1 cellular context compared by ENCODE assay signal in genomic region chr1:43933386-43934278, GRCh38.
A peak's percentile ranks its signal among the peaks of the same experiment; 100 is the strongest.
TF ChIP-seq lines count a peak whose summit lies in the region.

A gene with protein sequence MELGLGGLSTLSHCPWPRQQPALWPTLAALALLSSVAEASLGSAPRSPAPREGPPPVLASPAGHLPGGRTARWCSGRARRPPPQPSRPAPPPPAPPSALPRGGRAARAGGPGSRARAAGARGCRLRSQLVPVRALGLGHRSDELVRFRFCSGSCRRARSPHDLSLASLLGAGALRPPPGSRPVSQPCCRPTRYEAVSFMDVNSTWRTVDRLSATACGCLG (plus strand): TSS chr1:43933801. CDS start chr1:43935657, 1,856 bp downstream.

TF ChIP-seq in H1, 55 proteins besides CTCF, POLR2A, EP300 and RAD21 (continued from another document):
- TF ChIP-seq HDAC6 (IDR thresholded peaks at IDR 0.05; ENCODE audit: low read depth, low read length): no peak
- TF ChIP-seq CEBPB (IDR thresholded peaks at IDR 0.05; ENCODE audit: low read depth, low read length): no peak
- TF ChIP-seq NRF1 (IDR thresholded peaks at IDR 0.05; ENCODE audit: low read depth, low read length): no peak
- TF ChIP-seq MAX (IDR thresholded peaks at IDR 0.05): no peak
- no peak for TF ChIP-seq KDM5A (IDR thresholded peaks at IDR 0.05; ENCODE audit: low read length)
- no peak for TF ChIP-seq ATF2 (IDR thresholded peaks at IDR 0.05; ENCODE audit: low read length)
- no peak for TF ChIP-seq JUND (IDR thresholded peaks at IDR 0.05; ENCODE audit: low read length)
- no peak for TF ChIP-seq BRCA1 (IDR thresholded peaks at IDR 0.05; ENCODE audit: low read depth, low read length)
- no peak for TF ChIP-seq POU5F1 (IDR thresholded peaks at IDR 0.05; ENCODE audit: low read depth, low read length)
- TF ChIP-seq SIN3A (conservative IDR thresholded peaks at IDR 0.05 in 1 of 2, IDR thresholded peaks at IDR 0.05 in 1 of 2; ENCODE audit: low read depth in 1 of 2, low read length in 2 of 2): 0 out of 4 replicates have a peak, but pooled peaks of 1 of the 2 experiments have one; percentile 62
- no peak for TF ChIP-seq SIRT6 (IDR thresholded peaks at IDR 0.05; ENCODE audit: low read length)
- TF ChIP-seq USF2 (IDR thresholded peaks at IDR 0.05; ENCODE audit: low read length): no peak
- TF ChIP-seq PHF8 (conservative IDR thresholded peaks at IDR 0.05; ENCODE audit: low read depth, low read length): peak; percentile 52; the same call in 1 of the 2 replicates
- no peak for TF ChIP-seq CHD1 (IDR thresholded peaks at IDR 0.05; ENCODE audit: low read depth, low read length)
- TF ChIP-seq EZH2 (IDR thresholded peaks at IDR 0.05; ENCODE audit: low read depth, low read length, severe bottlenecking): no peak
- TF ChIP-seq CHD2 (IDR thresholded peaks at IDR 0.05; ENCODE audit: low read length): no peak
- no peak for TF ChIP-seq FOSL1 (IDR thresholded peaks at IDR 0.05; ENCODE audit: insufficient read depth, low read depth, low read length)
- peak; percentile 24 for TF ChIP-seq TAF7 (optimal IDR thresholded peaks at IDR 0.05; ENCODE audit: borderline replicate concordance, low read depth, low read length)
- no peak for TF ChIP-seq SIX5 (IDR thresholded peaks at IDR 0.05; ENCODE audit: low read depth, low read length)
- TF ChIP-seq, protein P1, sequence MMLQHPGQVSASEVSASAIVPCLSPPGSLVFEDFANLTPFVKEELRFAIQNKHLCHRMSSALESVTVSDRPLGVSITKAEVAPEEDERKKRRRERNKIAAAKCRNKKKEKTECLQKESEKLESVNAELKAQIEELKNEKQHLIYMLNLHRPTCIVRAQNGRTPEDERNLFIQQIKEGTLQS (IDR thresholded peaks at IDR 0.05; ENCODE audit: insufficient read depth, low read depth, low read length): no peak
- no peak for TF ChIP-seq YY1 (IDR thresholded peaks at IDR 0.05; ENCODE audit: low read depth, low read length)
- TF ChIP-seq EGR1 (IDR thresholded peaks at IDR 0.05; ENCODE audit: borderline replicate concordance, low read depth, low read length): no peak
- no peak for TF ChIP-seq CBX8 (IDR thresholded peaks at IDR 0.05; ENCODE audit: borderline replicate concordance, low read depth, low read length)
- TF ChIP-seq TAF1 (IDR thresholded peaks at IDR 0.05; ENCODE audit: low read depth, low read length): peak; percentile 36; the same call in 1 of the 2 replicates
- no peak for TF ChIP-seq JUN (IDR thresholded peaks at IDR 0.05; ENCODE audit: low read depth, low read length)
- TF ChIP-seq BCL11A (IDR thresholded peaks at IDR 0.05; ENCODE audit: low read depth in 2 of 2, low read length in 2 of 2): no peak
- TF ChIP-seq KDM4A (IDR thresholded peaks at IDR 0.05; ENCODE audit: low read depth, low read length, severe bottlenecking): peak; percentile 58
- TF ChIP-seq NANOG (IDR thresholded peaks at IDR 0.05; ENCODE audit: insufficient read depth, low read depth, low read length, poor library complexity, severe bottlenecking): no peak
- TF ChIP-seq SP4 (IDR thresholded peaks at IDR 0.05; ENCODE audit: low read length): no peak
- no peak for TF ChIP-seq POLR2AphosphoS5 (IDR thresholded peaks at IDR 0.05; ENCODE audit: low read depth, low read length)
- TF ChIP-seq, protein P2, sequence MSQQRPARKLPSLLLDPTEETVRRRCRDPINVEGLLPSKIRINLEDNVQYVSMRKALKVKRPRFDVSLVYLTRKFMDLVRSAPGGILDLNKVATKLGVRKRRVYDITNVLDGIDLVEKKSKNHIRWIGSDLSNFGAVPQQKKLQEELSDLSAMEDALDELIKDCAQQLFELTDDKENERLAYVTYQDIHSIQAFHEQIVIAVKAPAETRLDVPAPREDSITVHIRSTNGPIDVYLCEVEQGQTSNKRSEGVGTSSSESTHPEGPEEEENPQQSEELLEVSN (IDR thresholded peaks at IDR 0.05): no peak
- no peak for TF ChIP-seq GTF2F1 (IDR thresholded peaks at IDR 0.05; ENCODE audit: borderline replicate concordance, low read depth, low read length)
- TF ChIP-seq TCF12 (IDR thresholded peaks at IDR 0.05; ENCODE audit: low read depth, low read length): no peak
- peak; percentile 47 for TF ChIP-seq CTBP2 (IDR thresholded peaks at IDR 0.05; ENCODE audit: borderline replicate concordance, insufficient read depth, insufficient read length, low read length)
- TF ChIP-seq, protein P3, sequence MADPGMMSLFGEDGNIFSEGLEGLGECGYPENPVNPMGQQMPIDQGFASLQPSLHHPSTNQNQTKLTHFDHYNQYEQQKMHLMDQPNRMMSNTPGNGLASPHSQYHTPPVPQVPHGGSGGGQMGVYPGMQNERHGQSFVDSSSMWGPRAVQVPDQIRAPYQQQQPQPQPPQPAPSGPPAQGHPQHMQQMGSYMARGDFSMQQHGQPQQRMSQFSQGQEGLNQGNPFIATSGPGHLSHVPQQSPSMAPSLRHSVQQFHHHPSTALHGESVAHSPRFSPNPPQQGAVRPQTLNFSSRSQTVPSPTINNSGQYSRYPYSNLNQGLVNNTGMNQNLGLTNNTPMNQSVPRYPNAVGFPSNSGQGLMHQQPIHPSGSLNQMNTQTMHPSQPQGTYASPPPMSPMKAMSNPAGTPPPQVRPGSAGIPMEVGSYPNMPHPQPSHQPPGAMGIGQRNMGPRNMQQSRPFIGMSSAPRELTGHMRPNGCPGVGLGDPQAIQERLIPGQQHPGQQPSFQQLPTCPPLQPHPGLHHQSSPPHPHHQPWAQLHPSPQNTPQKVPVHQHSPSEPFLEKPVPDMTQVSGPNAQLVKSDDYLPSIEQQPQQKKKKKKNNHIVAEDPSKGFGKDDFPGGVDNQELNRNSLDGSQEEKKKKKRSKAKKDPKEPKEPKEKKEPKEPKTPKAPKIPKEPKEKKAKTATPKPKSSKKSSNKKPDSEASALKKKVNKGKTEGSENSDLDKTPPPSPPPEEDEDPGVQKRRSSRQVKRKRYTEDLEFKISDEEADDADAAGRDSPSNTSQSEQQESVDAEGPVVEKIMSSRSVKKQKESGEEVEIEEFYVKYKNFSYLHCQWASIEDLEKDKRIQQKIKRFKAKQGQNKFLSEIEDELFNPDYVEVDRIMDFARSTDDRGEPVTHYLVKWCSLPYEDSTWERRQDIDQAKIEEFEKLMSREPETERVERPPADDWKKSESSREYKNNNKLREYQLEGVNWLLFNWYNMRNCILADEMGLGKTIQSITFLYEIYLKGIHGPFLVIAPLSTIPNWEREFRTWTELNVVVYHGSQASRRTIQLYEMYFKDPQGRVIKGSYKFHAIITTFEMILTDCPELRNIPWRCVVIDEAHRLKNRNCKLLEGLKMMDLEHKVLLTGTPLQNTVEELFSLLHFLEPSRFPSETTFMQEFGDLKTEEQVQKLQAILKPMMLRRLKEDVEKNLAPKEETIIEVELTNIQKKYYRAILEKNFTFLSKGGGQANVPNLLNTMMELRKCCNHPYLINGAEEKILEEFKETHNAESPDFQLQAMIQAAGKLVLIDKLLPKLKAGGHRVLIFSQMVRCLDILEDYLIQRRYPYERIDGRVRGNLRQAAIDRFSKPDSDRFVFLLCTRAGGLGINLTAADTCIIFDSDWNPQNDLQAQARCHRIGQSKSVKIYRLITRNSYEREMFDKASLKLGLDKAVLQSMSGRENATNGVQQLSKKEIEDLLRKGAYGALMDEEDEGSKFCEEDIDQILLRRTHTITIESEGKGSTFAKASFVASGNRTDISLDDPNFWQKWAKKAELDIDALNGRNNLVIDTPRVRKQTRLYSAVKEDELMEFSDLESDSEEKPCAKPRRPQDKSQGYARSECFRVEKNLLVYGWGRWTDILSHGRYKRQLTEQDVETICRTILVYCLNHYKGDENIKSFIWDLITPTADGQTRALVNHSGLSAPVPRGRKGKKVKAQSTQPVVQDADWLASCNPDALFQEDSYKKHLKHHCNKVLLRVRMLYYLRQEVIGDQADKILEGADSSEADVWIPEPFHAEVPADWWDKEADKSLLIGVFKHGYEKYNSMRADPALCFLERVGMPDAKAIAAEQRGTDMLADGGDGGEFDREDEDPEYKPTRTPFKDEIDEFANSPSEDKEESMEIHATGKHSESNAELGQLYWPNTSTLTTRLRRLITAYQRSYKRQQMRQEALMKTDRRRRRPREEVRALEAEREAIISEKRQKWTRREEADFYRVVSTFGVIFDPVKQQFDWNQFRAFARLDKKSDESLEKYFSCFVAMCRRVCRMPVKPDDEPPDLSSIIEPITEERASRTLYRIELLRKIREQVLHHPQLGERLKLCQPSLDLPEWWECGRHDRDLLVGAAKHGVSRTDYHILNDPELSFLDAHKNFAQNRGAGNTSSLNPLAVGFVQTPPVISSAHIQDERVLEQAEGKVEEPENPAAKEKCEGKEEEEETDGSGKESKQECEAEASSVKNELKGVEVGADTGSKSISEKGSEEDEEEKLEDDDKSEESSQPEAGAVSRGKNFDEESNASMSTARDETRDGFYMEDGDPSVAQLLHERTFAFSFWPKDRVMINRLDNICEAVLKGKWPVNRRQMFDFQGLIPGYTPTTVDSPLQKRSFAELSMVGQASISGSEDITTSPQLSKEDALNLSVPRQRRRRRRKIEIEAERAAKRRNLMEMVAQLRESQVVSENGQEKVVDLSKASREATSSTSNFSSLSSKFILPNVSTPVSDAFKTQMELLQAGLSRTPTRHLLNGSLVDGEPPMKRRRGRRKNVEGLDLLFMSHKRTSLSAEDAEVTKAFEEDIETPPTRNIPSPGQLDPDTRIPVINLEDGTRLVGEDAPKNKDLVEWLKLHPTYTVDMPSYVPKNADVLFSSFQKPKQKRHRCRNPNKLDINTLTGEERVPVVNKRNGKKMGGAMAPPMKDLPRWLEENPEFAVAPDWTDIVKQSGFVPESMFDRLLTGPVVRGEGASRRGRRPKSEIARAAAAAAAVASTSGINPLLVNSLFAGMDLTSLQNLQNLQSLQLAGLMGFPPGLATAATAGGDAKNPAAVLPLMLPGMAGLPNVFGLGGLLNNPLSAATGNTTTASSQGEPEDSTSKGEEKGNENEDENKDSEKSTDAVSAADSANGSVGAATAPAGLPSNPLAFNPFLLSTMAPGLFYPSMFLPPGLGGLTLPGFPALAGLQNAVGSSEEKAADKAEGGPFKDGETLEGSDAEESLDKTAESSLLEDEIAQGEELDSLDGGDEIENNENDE (IDR thresholded peaks at IDR 0.05; ENCODE audit: insufficient replicate concordance, low read length): no peak
- TF ChIP-seq ASH2L (IDR thresholded peaks at IDR 0.05; ENCODE audit: low read length): peak; percentile 41
- TF ChIP-seq MAFK (IDR thresholded peaks at IDR 0.05; ENCODE audit: low read depth, low read length): no peak
TF ChIP-seq in H1: peak in this region for 11.
